8 cellular contexts compared by ENCODE assay signal in the genomic region with DNA sequence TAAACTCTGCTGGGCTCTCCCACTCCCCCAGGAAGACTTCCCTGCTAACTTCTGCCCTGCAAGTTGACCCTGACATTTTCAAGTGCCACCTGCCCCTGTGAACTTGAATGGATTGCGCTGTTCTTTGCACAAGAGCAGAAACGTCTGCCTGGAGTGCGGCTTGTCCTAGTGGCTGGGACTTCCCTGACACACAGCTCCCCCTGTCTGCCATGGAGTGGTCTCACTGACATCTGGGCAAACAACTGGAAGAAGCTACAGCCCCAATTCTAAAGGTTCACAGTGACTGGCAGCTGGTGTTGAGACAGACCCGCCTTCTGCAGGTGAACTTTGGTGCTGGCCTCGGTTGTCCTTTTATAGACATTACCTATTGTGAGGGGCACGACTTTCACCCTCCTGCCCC.
DNase-seq lines count a peak whose midpoint lies in the region; ATAC-seq and TF ChIP-seq lines count a peak whose summit lies in the region.
"Not testable (repeated sequence)": the region's sequence is repeated elsewhere in the genome, so short reads cannot be mapped to it uniquely, and the experiment has no call there.

No MANE protein-coding gene starts in this region.

- H3K4me2 ChIP-seq in parathyroid adenoma (ENCODE audit: low read length) = not testable (repeated sequence)

- H3K27ac ChIP-seq in parathyroid adenoma, upper lobe of right lung: not testable (repeated sequence)

- H3K36me3 ChIP-seq in parathyroid adenoma (ENCODE audit: control insufficient read depth, insufficient read depth, low read length); upper lobe of right lung: not testable (repeated sequence)

- DNase-seq in EH (ENCODE audit: low read depth) = peak; percentile 51
- not testable (repeated sequence) for DNase-seq in LNCaP clone FGC (ENCODE audit: low read depth); upper lobe of right lung
- DNase-seq in SIG-M5 (lab: John Stamatoyannopoulos, UW) = peak; percentile 41
- peak; percentile 14 for DNase-seq in activated T-cell treated with anti-CD3 and anti-CD28 coated beads for 4 hours
- peak; percentile 64 for DNase-seq in epithelial cell of esophagus (ENCODE audit: low read depth)
- peak; percentile 44 for DNase-seq in inferior parietal cortex (ENCODE audit: extremely low spot score)

- not testable (repeated sequence) for H3K4me3 ChIP-seq in LNCaP clone FGC (ENCODE audit: low read depth, low read length); epithelial cell of esophagus (ENCODE audit: low read length); parathyroid adenoma (ENCODE audit: low read depth, low read length); upper lobe of right lung

- H3K9ac ChIP-seq in parathyroid adenoma = not testable (repeated sequence)

- not testable (repeated sequence) for H2AFZ ChIP-seq in parathyroid adenoma

- not testable (repeated sequence) for H3K4me1 ChIP-seq in parathyroid adenoma, upper lobe of right lung

- intact Hi-C loops in upper lobe of right lung (cut with DNase I) = not testable (repeated sequence)

- not testable (repeated sequence) for H3K9me3 ChIP-seq in parathyroid adenoma (ENCODE audit: control insufficient read depth, low read length); upper lobe of right lung

- TF ChIP-seq CTCF in LNCaP clone FGC (IDR thresholded peaks at IDR 0.05; ENCODE audit: control insufficient read depth, extremely low read depth, insufficient read depth) (peak; percentile 54), epithelial cell of esophagus (IDR thresholded peaks at IDR 0.05; ENCODE audit: insufficient read depth, low read depth, low read length, missing control alignments) (peak; percentile 59), parathyroid adenoma (IDR thresholded peaks at IDR 0.05) (peak; percentile 35), upper lobe of right lung (IDR thresholded peaks at IDR 0.05) (peak; percentile 47)

- not testable (repeated sequence) for H3K27me3 ChIP-seq in parathyroid adenoma (ENCODE audit: control insufficient read depth, insufficient read depth, low read length); upper lobe of right lung

- peak; percentile 59 for ATAC-seq in upper lobe of right lung

- not testable (repeated sequence) for H3K79me2 ChIP-seq in parathyroid adenoma
